In genomic region chr3:188911033-188911850, GRCh38 we compare ENCODE assay signal across 12 cellular contexts.
"Had no signal": no experiment of that assay in that cellular context is flagged by ENCODE, and none has a peak within 500 bp of the region (broad histone marks: within the 10 kb centered on the region; RNA-seq: fewer than 3 reads in every experiment).

No MANE protein-coding gene starts in this region.

- ATAC-seq: activated T-helper 17 cell treated with anti-CD3 and anti-CD28 coated beads, Interleukin-2, amount 50 U/mL, for 72 hours; natural killer cell treated with Interleukin-12 subunit alpha and Interleukin-12 subunit beta and Interleukin-15 and Interleukin-18, amount 100 ng/mL, for 72 hours; T-helper 17 cell had no signal

- H3K27me3 ChIP-seq: tibial artery had no signal

- DNase-seq: activated B cell treated with CpG ODN at 0.5 μM for 24 hours; activated CD4-positive, alpha-beta T cell treated with anti-CD3 and anti-CD28 coated beads, Interleukin-2, amount 10 ng/mL, durations not matched to agents 24 days and 14 days; activated naive CD4-positive, alpha-beta T cell treated with anti-CD3 and anti-CD28 coated beads for 36 hours; effector CD8-positive, alpha-beta T cell; hippocampal formation; stimulated activated CD4-positive, alpha-beta T cell treated with anti-CD3 and anti-CD28 coated beads, Interleukin-4, amount 100 ng/mL, for 4 hours; T-helper 17 cell; tibial artery had no signal

- H3K36me3 ChIP-seq: tibial artery had no signal

- H3K27ac ChIP-seq: coronary artery, tibial artery had no signal

- H3K9me3 ChIP-seq: tibial artery had no signal

- H3K4me3 ChIP-seq: coronary artery, lung, tibial artery had no signal
